In genomic region chr15:67199391-67199790, GRCh38 we compare ENCODE assay signal across 28 cellular contexts. TPM values are rescaled to one million over a fixed set of nuclear protein-coding genes. Genes with fewer than 3 reads are reported as not detected.
DNase-seq lines count a peak whose midpoint lies in the region; ATAC-seq and TF ChIP-seq lines count a peak whose summit lies in the region.
"Had no signal": no experiment of that assay in that cellular context is flagged by ENCODE, and none has a peak within 500 bp of the region (broad histone marks: within the 10 kb centered on the region; RNA-seq: fewer than 3 reads in every experiment).

No MANE protein-coding gene starts in this region.

- H3K79me2 ChIP-seq in GM23248 (ENCODE audit: insufficient read depth), result no peaks in the 10 kb centered on the region

- H3K4me3 ChIP-seq in GM23248, result no peak overlapping the region
- H3K4me3 ChIP-seq in fibroblast of the aortic adventitia (ENCODE audit: low read depth, low read length), result no peak overlapping the region
- H3K4me3 ChIP-seq in skeletal muscle tissue (ENCODE audit: low read length in 3 of 3), result no peak overlapping the region
- no peak overlapping the region for H3K4me3 ChIP-seq in right atrium auricular region
- H3K4me3 ChIP-seq: HAP-1, MG63, ovary, Peyer's patch had no signal

- H3K9me2 ChIP-seq in GM23248 (ENCODE audit: insufficient read depth), result no peaks in the 10 kb centered on the region

- H3K4me1 ChIP-seq in GM23248 (ENCODE audit: insufficient read depth) (peaks cover 44% of the 10 kb centered on the region), skeletal muscle tissue (ENCODE audit: control insufficient read depth in 3 of 3, insufficient read depth in 3 of 3, low read length in 3 of 3) (peaks cover 59 to 85% (median 67%) of the 10 kb centered on the region in 3 donors), right atrium auricular region (peaks cover 0 to 54% of the 10 kb centered on the region in 2 donors)

- no peak overlapping the region for H3K4me2 ChIP-seq in GM23248 (ENCODE audit: unreplicated experiment)

- H3K36me3 Mint-ChIP-seq in activated T-helper 17 cell treated with anti-CD3 and anti-CD28 coated beads, Interleukin-2, amount 50 U/mL, for 72 hours (ENCODE audit: low read depth), result peaks cover 87% of the 10 kb centered on the region

- peaks cover 20% of the 10 kb centered on the region for H3K4me1 Mint-ChIP-seq in activated T-helper 17 cell treated with anti-CD3 and anti-CD28 coated beads, Interleukin-2, amount 50 U/mL, for 72 hours

- no peaks in the 10 kb centered on the region for H3K9me3 Mint-ChIP-seq in activated T-helper 17 cell treated with anti-CD3 and anti-CD28 coated beads, Interleukin-2, amount 50 U/mL, for 72 hours
- H3K9me3 Mint-ChIP-seq: activated B cell treated with CpG ODN at 0.5 μM for 24 hours, nephron had no signal

- H3K9ac ChIP-seq in GM23248, result peak overlapping the region; percentile 25; the same call in 1 of the 2 replicates
- peak overlapping the region in 2 of 3 donors; percentile 18 to 20 for H3K9ac ChIP-seq in skeletal muscle tissue (ENCODE audit: low read depth in 1 of 3, low read length in 3 of 3)

- 36 to 48% methylated on average over 4 of the region's 4 CpGs for WGBS in GM23248 (ENCODE audit: low coverage in 1 of 2, low lambda C conversion rate in 2 of 2, missing lambda C conversion rate in 2 of 2), 2 experiments

- no peak overlapping the region for H3K4me3 Mint-ChIP-seq in activated T-helper 17 cell treated with anti-CD3 and anti-CD28 coated beads, Interleukin-2, amount 50 U/mL, for 72 hours
- H3K4me3 Mint-ChIP-seq: activated B cell treated with CpG ODN at 0.5 μM for 24 hours; activated CD8-positive, alpha-beta memory T cell treated with anti-CD3 and anti-CD28 coated beads, Interleukin-2, amount 10 ng/mL, durations not matched to agents 7 days and 5 days; activated naive CD8-positive, alpha-beta T cell; nephron had no signal

- peak; percentile 9 for ATAC-seq in activated T-helper 17 cell treated with anti-CD3 and anti-CD28 coated beads, Interleukin-2, amount 50 U/mL, for 72 hours (replicated peaks)
- ATAC-seq in HG03025 (IDR thresholded peaks at IDR 0.05; ENCODE audit: low FRiP score, unreplicated experiment), result no peak
- ATAC-seq: activated CD8-positive, alpha-beta memory T cell treated with anti-CD3 and anti-CD28 coated beads, Interleukin-2, amount 10 ng/mL, durations not matched to agents 7 days and 5 days had no signal

- no peaks in the 10 kb centered on the region for H3K27me3 Mint-ChIP-seq in activated T-helper 17 cell treated with anti-CD3 and anti-CD28 coated beads, Interleukin-2, amount 50 U/mL, for 72 hours
- H3K27me3 Mint-ChIP-seq: activated B cell treated with CpG ODN at 0.5 μM for 24 hours; activated CD8-positive, alpha-beta memory T cell treated with anti-CD3 and anti-CD28 coated beads, Interleukin-2, amount 10 ng/mL, durations not matched to agents 7 days and 5 days; activated naive CD8-positive, alpha-beta T cell had no signal

- H3F3A ChIP-seq in GM23248 (ENCODE audit: insufficient read depth), result peaks cover 71% of the 10 kb centered on the region

- H4K20me1 ChIP-seq in GM23248 (ENCODE audit: insufficient read depth), result no peaks in the 10 kb centered on the region

- H3K27ac Mint-ChIP-seq in activated T-helper 17 cell treated with anti-CD3 and anti-CD28 coated beads, Interleukin-2, amount 50 U/mL, for 72 hours, result peak overlapping the region; percentile 86
- H3K27ac Mint-ChIP-seq: activated CD8-positive, alpha-beta memory T cell treated with anti-CD3 and anti-CD28 coated beads, Interleukin-2, amount 10 ng/mL, durations not matched to agents 7 days and 5 days; nephron had no signal

- H3K27ac ChIP-seq in GM23248, result peak overlapping the region; percentile 74
- peak overlapping the region; percentile 83 for H3K27ac ChIP-seq in skeletal muscle tissue (ENCODE audit: low read depth, low read length)
- peak overlapping the region in 1 of 2 donors; percentile 44 for H3K27ac ChIP-seq in right atrium auricular region
- H3K27ac ChIP-seq in substantia nigra (ENCODE audit: low read depth, low read length, poor library complexity, severe bottlenecking), result no peak overlapping the region
- H3K27ac ChIP-seq: ovary had no signal

- H3K27me3 ChIP-seq in GM23248 (replicated peaks; ENCODE audit: insufficient read depth) (no peaks in the 10 kb centered on the region), skeletal muscle tissue (ENCODE audit: control insufficient read depth in 3 of 3, insufficient read depth in 3 of 3, low read length in 3 of 3) (no peaks in the 10 kb centered on the region), right atrium auricular region (no peaks in the 10 kb centered on the region)
- H3K27me3 ChIP-seq: MG63, ovary, Peyer's patch had no signal

- H3K36me3 ChIP-seq in GM23248 (ENCODE audit: low read depth), result peaks cover 9% of the 10 kb centered on the region; the same call in 1 of the 2 replicates
- H3K36me3 ChIP-seq in skeletal muscle tissue (ENCODE audit: control insufficient read depth in 3 of 3, insufficient read depth in 3 of 3, low read length in 3 of 3), result peaks cover 0 to 2% (median 0%) of the 10 kb centered on the region in 3 donors
- no peaks in the 10 kb centered on the region for H3K36me3 ChIP-seq in right atrium auricular region
- H3K36me3 ChIP-seq: ovary had no signal

- H3K9me3 ChIP-seq in GM23248 (ENCODE audit: low read depth) (no peaks in the 10 kb centered on the region), skeletal muscle tissue (ENCODE audit: control insufficient read depth in 3 of 3, low read length in 3 of 3) (no peaks in the 10 kb centered on the region), right atrium auricular region (no peaks in the 10 kb centered on the region)
- H3K9me3 ChIP-seq: Caco-2, HAP-1, MG63, ovary, Peyer's patch had no signal

- peak; percentile 66 for DNase-seq in GM23248
- DNase-seq in fibroblast of the aortic adventitia (ENCODE audit: low read depth), result peak; percentile 21
- DNase-seq in right atrium auricular region (ENCODE audit: low spot score), result no peak
- DNase-seq in hippocampal formation (lab: John Stamatoyannopoulos, UW), result no peak
- DNase-seq in substantia nigra (lab: John Stamatoyannopoulos, UW), result no peak
- DNase-seq: activated B cell treated with CpG ODN at 0.5 μM for 24 hours; activated CD4-positive, alpha-beta T cell treated with anti-CD3 and anti-CD28 coated beads, Interleukin-2, amount 50 U/mL, for 1 hour; activated CD8-positive, alpha-beta memory T cell treated with anti-CD3 and anti-CD28 coated beads, Interleukin-2, amount 10 ng/mL, durations not matched to agents 7 days and 5 days; aorta; Caco-2; cerebellar nuclear complex; DMS79; glutamatergic neuron; KG1; kidney; MG63; NCI-H2081; NCI-H226; NCI-H69; ovary; Peyer's patch; stimulated activated naive CD4-positive, alpha-beta T cell had no signal

- H2AFZ ChIP-seq in GM23248, result no peak overlapping the region

- in situ Hi-C loops in GM23248 (cut with MboI), result no loop called here

- no peak for TF ChIP-seq CTCF in fibroblast of the aortic adventitia (IDR thresholded peaks at IDR 0.05; ENCODE audit: insufficient read depth, low read length)
- no peak for TF ChIP-seq CTCF in right atrium auricular region (IDR thresholded peaks at IDR 0.05)

RNA-seq across cellular contexts. Expression of gene AAGAB, which starts 55.1 kb away (rescaled TPM):
- total RNA-seq in GM23248 (2014; rRNA removed; shearing (Covaris generic)), result 40.9 and 52.4 TPM in 2 replicates
- 43.3 and 44.1 TPM in 2 replicates for polyA plus RNA-seq in GM23248 (2016; fragmentation: Nextera tagmentation; extraction: Ambion mirVana)
- total RNA-seq in activated T-helper 17 cell treated with anti-CD3 and anti-CD28 coated beads, Interleukin-2, amount 50 U/mL, for 72 hours, result 10 to 100 TPM; 32.8 to 52.0 TPM
- total RNA-seq in fibroblast of the aortic adventitia (ENCODE audit: low replicate concordance) (43.7 and 95.6 TPM in 2 replicates), skeletal muscle tissue (13.6 TPM), right atrium auricular region (10 to 100 TPM; 12.6 to 20.4 TPM)

RNA-seq across cellular contexts. Expression of gene IQCH, which starts 55.2 kb away (rescaled TPM):
- total RNA-seq in GM23248 (2014; rRNA removed; shearing (Covaris generic)), result 1.8 and 4.1 TPM in 2 replicates
- polyA plus RNA-seq in GM23248 (2016; fragmentation: Nextera tagmentation; extraction: Ambion mirVana), result 1.8 and 2.1 TPM in 2 replicates
- under 1 TPM; 0.77 to 0.89 TPM for total RNA-seq in activated T-helper 17 cell treated with anti-CD3 and anti-CD28 coated beads, Interleukin-2, amount 50 U/mL, for 72 hours
- total RNA-seq in fibroblast of the aortic adventitia (ENCODE audit: low replicate concordance) (0.74 and 3.6 TPM in 2 replicates), skeletal muscle tissue (3.1 TPM), right atrium auricular region (under 1 TPM; 0.52 to 0.83 TPM)

Comparison
In these comparisons a context has a peak if more than half of its experiments do, and no peak if none do; other contexts are left out.
1. DNase-seq: peak in GM23248 (single experiment) and fibroblast of the aortic adventitia (single experiment); none in right atrium auricular region (single experiment), hippocampal formation (0 of 2) and substantia nigra (0 of 49).